9 cellular contexts compared by ENCODE assay signal in genomic region chr4:33060873-33061542, GRCh38.
DNase-seq lines count a peak whose midpoint lies in the region; ATAC-seq and TF ChIP-seq lines count a peak whose summit lies in the region.
"Had no signal": no experiment of that assay in that cellular context is flagged by ENCODE, and none has a peak within 500 bp of the region (broad histone marks: within the 10 kb centered on the region; RNA-seq: fewer than 3 reads in every experiment).

No MANE protein-coding gene starts in this region.

- no peak overlapping the region for H3K4me3 ChIP-seq in lower leg skin (ENCODE audit: low read depth, poor library complexity, severe bottlenecking)

- no peak for TF ChIP-seq CTCF in lower leg skin (IDR thresholded peaks at IDR 0.05)

- H3K27ac Mint-ChIP-seq in activated CD4-positive, alpha-beta T cell treated with anti-CD3 and anti-CD28 coated beads for 36 hours = no peak overlapping the region
- H3K27ac Mint-ChIP-seq: activated naive CD8-positive, alpha-beta T cell had no signal

- intact Hi-C loops in activated CD4-positive, alpha-beta T cell treated with anti-CD3 and anti-CD28 coated beads for 36 hours (cut with DNase I, micrococcal nuclease) = no loop called here
- intact Hi-C loops in lower leg skin (cut with DNase I; ENCODE audit: low total_unique reads) = no loop called here

- ATAC-seq in activated CD4-positive, alpha-beta T cell treated with anti-CD3 and anti-CD28 coated beads for 36 hours = no peak
- ATAC-seq in HG03025 (IDR thresholded peaks at IDR 0.05; ENCODE audit: low FRiP score, unreplicated experiment) = peak; percentile 88
- ATAC-seq in GM21447 (IDR thresholded peaks at IDR 0.05; ENCODE audit: unreplicated experiment) = no peak

- H3K27me3 Mint-ChIP-seq in activated CD4-positive, alpha-beta T cell treated with anti-CD3 and anti-CD28 coated beads for 36 hours = no peaks in the 10 kb centered on the region
- H3K27me3 Mint-ChIP-seq: activated naive CD8-positive, alpha-beta T cell had no signal

- H3K4me3 Mint-ChIP-seq in activated CD4-positive, alpha-beta T cell treated with anti-CD3 and anti-CD28 coated beads for 36 hours = no peak overlapping the region
- H3K4me3 Mint-ChIP-seq: activated naive CD8-positive, alpha-beta T cell had no signal

- 49 to 56% methylated on average over 11 of the region's 11 CpGs for WGBS in lower leg skin, 2 donors

- no peaks in the 10 kb centered on the region for H3K4me1 Mint-ChIP-seq in activated CD4-positive, alpha-beta T cell treated with anti-CD3 and anti-CD28 coated beads for 36 hours

- H3K36me3 Mint-ChIP-seq in activated CD4-positive, alpha-beta T cell treated with anti-CD3 and anti-CD28 coated beads for 36 hours (ENCODE audit: low read depth) = no peaks in the 10 kb centered on the region
- H3K36me3 Mint-ChIP-seq: activated naive CD8-positive, alpha-beta T cell had no signal

- DNase-seq in activated CD4-positive, alpha-beta T cell treated with anti-CD3 and anti-CD28 coated beads for 36 hours = peak; percentile 34
- DNase-seq in activated CD4-positive, alpha-beta T cell treated with anti-CD3 and anti-CD28 coated beads, Interleukin-2, amount 50 U/mL, for 1 hour = no peak
- DNase-seq in NCI-H69 (lab: John Stamatoyannopoulos, UW) (peak; percentile 68), dedifferentiated amniotic fluid mesenchymal stem cell (ENCODE audit: extremely low spot score) (peak; percentile 67), middle frontal gyrus (ENCODE audit: extremely low spot score, low spot score) (peak; percentile 54), lower leg skin (ENCODE audit: low spot score in 2 of 2) (no peak)

- no peaks in the 10 kb centered on the region for H3K9me3 Mint-ChIP-seq in activated CD4-positive, alpha-beta T cell treated with anti-CD3 and anti-CD28 coated beads for 36 hours (ENCODE audit: low read depth)

- CTCF ChIA-PET in activated CD4-positive, alpha-beta T cell treated with anti-CD3 and anti-CD28 coated beads for 36 hours (lab: Charles Lee) = interaction anchor here (0.6 to 0.7 kb wide), 2 partner anchors 24 to 725 kb away, joined by 3 read pairs; no protein-coding TSS in a partner anchor

- TF ChIP-seq POLR2A in lower leg skin (IDR thresholded peaks at IDR 0.05) = no peak

- POLR2A ChIA-PET in activated CD4-positive, alpha-beta T cell treated with anti-CD3 and anti-CD28 coated beads for 36 hours (lab: Charles Lee) = no interaction called here

Comparison
In these comparisons a context has a peak if more than half of its experiments do, and no peak if none do; other contexts are left out.
1. DNase-seq: peak in activated CD4-positive, alpha-beta T cell treated with anti-CD3 and anti-CD28 coated beads for 36 hours (single experiment), NCI-H69 (single experiment), dedifferentiated amniotic fluid mesenchymal stem cell (single experiment) and middle frontal gyrus (single experiment); none in activated CD4-positive, alpha-beta T cell treated with anti-CD3 and anti-CD28 coated beads, Interleukin-2, amount 50 U/mL, for 1 hour (single experiment) and lower leg skin (0 of 2).